ENCODE assay signal across 8 cellular contexts in the genomic region with DNA sequence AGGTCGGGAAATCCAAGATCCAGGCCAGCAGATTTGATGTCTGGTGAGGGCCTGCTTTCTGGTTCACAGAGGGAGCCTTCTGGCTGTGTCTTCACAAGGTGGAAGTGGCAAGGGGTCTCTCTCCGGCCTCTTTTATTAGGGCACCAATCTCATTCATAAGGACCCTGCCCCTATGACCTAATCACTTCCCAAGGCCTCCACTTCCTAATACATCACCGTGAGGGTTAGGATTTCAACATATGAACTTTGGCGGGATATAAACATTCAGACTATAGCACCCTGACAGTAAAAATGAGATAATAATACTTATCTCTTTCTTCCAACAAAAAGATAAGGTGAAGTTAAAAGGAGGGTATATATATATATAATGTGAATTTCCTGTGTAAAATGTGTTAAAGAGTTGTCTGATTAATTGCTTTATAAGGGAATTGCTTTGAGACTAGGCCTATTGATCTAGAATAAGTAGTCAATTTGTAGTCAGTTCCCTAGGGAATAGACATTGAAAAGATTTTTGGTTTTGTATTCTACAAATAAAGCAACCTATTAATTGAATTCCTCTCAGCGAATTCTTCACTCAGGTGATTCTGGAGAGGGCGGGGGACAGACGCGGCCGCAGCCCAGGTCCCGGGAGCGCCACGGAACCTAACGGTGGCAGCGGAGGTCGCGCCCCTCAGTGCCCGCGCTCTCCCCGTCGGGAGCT. TPM values are rescaled to one million over a fixed set of nuclear protein-coding genes. Genes with fewer than 3 reads are reported as not detected.
DNase-seq lines count a peak whose midpoint lies in the region; ATAC-seq and TF ChIP-seq lines count a peak whose summit lies in the region.

No MANE protein-coding gene starts in this region.

- peak overlapping the region; percentile 95 for H3K4me3 ChIP-seq in GM23248
- H3K4me3 ChIP-seq in WI38 (ENCODE audit: low read depth, low read length), result peak overlapping the region; percentile 91
- peak overlapping the region; percentile 88 for H3K4me3 ChIP-seq in right cardiac atrium (ENCODE audit: low read length)
- H3K4me3 ChIP-seq in skeletal muscle tissue (ENCODE audit: low read length in 3 of 3), result peak overlapping the region; percentile 23 to 74 (median 63)

- H3K9ac ChIP-seq in GM23248 (peak overlapping the region; percentile 99), skeletal muscle tissue (ENCODE audit: low read depth in 1 of 3, low read length in 3 of 3) (peak overlapping the region; percentile 43 to 85 (median 73))

- no peak for ATAC-seq in right cardiac atrium
- ATAC-seq in HG02610 (IDR thresholded peaks at IDR 0.05; ENCODE audit: unreplicated experiment), result no peak

- H3F3A ChIP-seq in GM23248 (ENCODE audit: insufficient read depth), result peaks cover 61% of the 10 kb centered on the region

- peak overlapping the region; percentile 85 for H3K4me2 ChIP-seq in GM23248 (ENCODE audit: unreplicated experiment)

- TF ChIP-seq CTCF in WI38 (IDR thresholded peaks at IDR 0.05; ENCODE audit: low read depth, low read length), result no peak

- H3K27ac ChIP-seq in GM23248 (peak overlapping the region; percentile 89), right cardiac atrium (ENCODE audit: low read length) (peak overlapping the region; percentile 99), skeletal muscle tissue (ENCODE audit: low read depth, low read length) (peak overlapping the region; percentile 85)

- intact Hi-C loops in right cardiac atrium (cut with DNase I), result no loop called here

- no peaks in the 10 kb centered on the region for H3K27me3 ChIP-seq in GM23248 (replicated peaks; ENCODE audit: insufficient read depth)
- no peaks in the 10 kb centered on the region for H3K27me3 ChIP-seq in right cardiac atrium (ENCODE audit: control insufficient read depth, insufficient read depth)
- peaks cover 0 to 8% (median 0%) of the 10 kb centered on the region in 3 donors for H3K27me3 ChIP-seq in skeletal muscle tissue (ENCODE audit: control insufficient read depth in 3 of 3, insufficient read depth in 3 of 3, low read length in 3 of 3)

- 17 to 18% methylated on average over 20 of the region's 20 CpGs for WGBS in GM23248 (ENCODE audit: low coverage in 1 of 2, low lambda C conversion rate in 2 of 2, missing lambda C conversion rate in 2 of 2), 2 experiments
- 19% methylated on average over 20 of the region's 20 CpGs for WGBS in right cardiac atrium

- no peaks in the 10 kb centered on the region for H3K9me2 ChIP-seq in GM23248 (ENCODE audit: insufficient read depth)

- in situ Hi-C loops in GM23248 (cut with MboI), result no loop called here

- H3K36me3 ChIP-seq in GM23248 (ENCODE audit: low read depth) (peaks cover 6% of the 10 kb centered on the region; the same call in 1 of the 2 replicates), skeletal muscle tissue (ENCODE audit: control insufficient read depth in 3 of 3, insufficient read depth in 3 of 3, low read length in 3 of 3) (peaks cover 0 to 3% (median 2%) of the 10 kb centered on the region in 3 donors)

- H3K9me3 ChIP-seq in GM23248 (ENCODE audit: low read depth) (no peaks in the 10 kb centered on the region), right cardiac atrium (ENCODE audit: control insufficient read depth, low read length) (no peaks in the 10 kb centered on the region), skeletal muscle tissue (ENCODE audit: control insufficient read depth in 3 of 3, low read length in 3 of 3) (no peaks in the 10 kb centered on the region)

- peak overlapping the region; percentile 76 for H2AFZ ChIP-seq in GM23248

- peaks cover 38% of the 10 kb centered on the region for H3K79me2 ChIP-seq in GM23248 (ENCODE audit: insufficient read depth)

- peaks cover 43% of the 10 kb centered on the region for H3K4me1 ChIP-seq in GM23248 (ENCODE audit: insufficient read depth)
- H3K4me1 ChIP-seq in right cardiac atrium (ENCODE audit: control insufficient read depth, insufficient read depth, low read length), result peaks cover 19% of the 10 kb centered on the region
- H3K4me1 ChIP-seq in skeletal muscle tissue (ENCODE audit: control insufficient read depth in 3 of 3, insufficient read depth in 3 of 3, low read length in 3 of 3), result peaks cover 12 to 23% (median 22%) of the 10 kb centered on the region in 3 donors

- no peaks in the 10 kb centered on the region; the same call in 1 of the 2 replicates for H4K20me1 ChIP-seq in GM23248 (ENCODE audit: insufficient read depth)

- DNase-seq in GM23248, result peak; percentile 32
- no peak for DNase-seq in right cardiac atrium
- DNase-seq in HK-2 (ENCODE audit: unreplicated experiment), result no peak
- no peak for DNase-seq in NK-92 treated with Interleukin-12 subunit alpha and Interleukin-12 subunit beta, amount 100 ng/mL, for 24 hours (lab: John Stamatoyannopoulos, UW)
- DNase-seq in SKM-1 (lab: John Stamatoyannopoulos, UW; ENCODE audit: unreplicated experiment), result no peak

RNA-seq across cellular contexts. Expression of gene LGALS3, which starts 0.5 kb away (rescaled TPM):
- 297 and 363 TPM in 2 replicates for total RNA-seq in GM23248 (2014; rRNA removed; shearing (Covaris generic))
- polyA plus RNA-seq in GM23248 (2016; fragmentation: Nextera tagmentation; extraction: Ambion mirVana) (541 and 553 TPM in 2 replicates), right cardiac atrium (271 TPM)
- total RNA-seq in right cardiac atrium (100 to 1,000 TPM; 139 to 186 (median 164) TPM), skeletal muscle tissue (32.4 TPM)
